In genomic region chr14:24576766-24577165, GRCh38 we compare ENCODE assay signal across 23 cellular contexts. TPM values are rescaled to one million over a fixed set of nuclear protein-coding genes. Genes with fewer than 3 reads are reported as not detected.
DNase-seq lines count a peak whose midpoint lies in the region; ATAC-seq and TF ChIP-seq lines count a peak whose summit lies in the region.
"Had no signal": no experiment of that assay in that cellular context is flagged by ENCODE, and none has a peak within 500 bp of the region (broad histone marks: within the 10 kb centered on the region; RNA-seq: fewer than 3 reads in every experiment).

No MANE protein-coding gene starts in this region.

- H3K4me3 ChIP-seq in HL-60 (replicated peaks; ENCODE audit: insufficient read depth, low read length) = peak overlapping the region; percentile 21
- H3K4me3 ChIP-seq in psoas muscle = no peak overlapping the region
- no peak overlapping the region for H3K4me3 ChIP-seq in A673 (ENCODE audit: low read depth, low read length, poor library complexity, severe bottlenecking)
- H3K4me3 ChIP-seq: GM23248, K562, SJCRH30 had no signal

- H3K9me3 ChIP-seq in psoas muscle (no peaks in the 10 kb centered on the region), A673 (ENCODE audit: low read depth, low read length, poor library complexity, severe bottlenecking) (no peaks in the 10 kb centered on the region)
- H3K9me3 ChIP-seq: SJCRH30 had no signal

- no peak for TF ChIP-seq CTCF in HL-60 (IDR thresholded peaks at IDR 0.05; ENCODE audit: insufficient read depth, low read length)
- TF ChIP-seq CTCF in psoas muscle (IDR thresholded peaks at IDR 0.05) = no peak
- TF ChIP-seq CTCF in A673 (conservative IDR thresholded peaks at IDR 0.05; ENCODE audit: low read depth, low read length) = no peak

- DNase-seq in AML-193 (lab: John Stamatoyannopoulos, UW) (peak; percentile 72 to 75), HL-60 (ENCODE audit: low read depth in 1 of 2, low spot score in 1 of 2) (peak; percentile 68 to 76), MV-4-11 (lab: John Stamatoyannopoulos, UW) (peak; percentile 45), SKM-1 (lab: John Stamatoyannopoulos, UW; ENCODE audit: unreplicated experiment) (peak; percentile 8), psoas muscle (no peak), HCEC 1CT (no peak), RKO (ENCODE audit: low spot score) (no peak), A673 (ENCODE audit: low spot score) (no peak)
- DNase-seq: 8988T; CD4-positive, alpha-beta T cell; COR-L47; DMS79; GM23248; NCI-H1417 treated with DMSO at 0.1 percent for 48 hours; NCI-H187; NCI-H446; NCI-H526; T1000 had no signal

- no peaks in the 10 kb centered on the region for H3K27me3 ChIP-seq in HL-60 (ENCODE audit: insufficient read depth, poor library complexity, severe bottlenecking)
- no peaks in the 10 kb centered on the region for H3K27me3 ChIP-seq in psoas muscle (ENCODE audit: insufficient read depth in 3 of 3, low read length in 2 of 3)
- H3K27me3 ChIP-seq in A673 (replicated peaks; ENCODE audit: insufficient read depth, low read depth, low read length, poor library complexity) = no peaks in the 10 kb centered on the region

- 70 to 77% (median 75%) methylated on average over 5 of the region's 5 CpGs for WGBS in psoas muscle, 3 donors

- intact Hi-C loops in psoas muscle (cut with DNase I) (no loop called here), A673 (cut with micrococcal nuclease; ENCODE audit: unreplicated experiment) (no loop called here)

- no peak for ATAC-seq in psoas muscle
- ATAC-seq: HCT116, K562 had no signal

- no peaks in the 10 kb centered on the region for H3K4me1 ChIP-seq in psoas muscle
- H3K4me1 ChIP-seq in A673 (ENCODE audit: insufficient read depth, low read length, poor library complexity, severe bottlenecking) = no peaks in the 10 kb centered on the region
- H3K4me1 ChIP-seq: SJCRH30 had no signal

- H3K27ac ChIP-seq in HL-60 (replicated peaks) (peak overlapping the region; percentile 85), psoas muscle (no peak overlapping the region), A673 (ENCODE audit: low read depth, low read length, poor library complexity, severe bottlenecking) (no peak overlapping the region)
- H3K27ac ChIP-seq: GM23248, SJCRH30 had no signal

- CTCF ChIA-PET in A673 (lab: Charles Lee) = no interaction called here

- BruUV-seq in A673 (replicated peaks; lab: Mats Ljungman, UMichigan) = no TSS peak

- POLR2A ChIA-PET in A673 (lab: Charles Lee; ENCODE audit: low non-redundant PET) = no interaction called here

- H3K36me3 ChIP-seq in psoas muscle (ENCODE audit: insufficient read depth in 1 of 2, low read depth in 1 of 2) = no peaks in the 10 kb centered on the region
- no peaks in the 10 kb centered on the region for H3K36me3 ChIP-seq in A673 (ENCODE audit: insufficient read depth, low read length, poor library complexity, severe bottlenecking)
- H3K36me3 ChIP-seq: SJCRH30 had no signal

RNA-seq across cellular contexts. Expression of gene CTSG, which starts 0.7 kb away (rescaled TPM):
- total RNA-seq in psoas muscle = 1 to 10 TPM in 2 of 4 donors, under 1 TPM in 2; 0.52 to 2.4 (median 1.6) TPM
- 1 to 10 TPM in 1 of 3 donors, under 1 TPM in 2; 0.13 to 1.1 (median 0.25) TPM for polyA plus RNA-seq in psoas muscle
- not detected in 2 replicates for total RNA-seq in A673 (2021)
- total RNA-seq: CD4-positive, alpha-beta T cell; GM23248; K562; SJCRH30; T-helper 1 cell treated with Interleukin-12 subunit alpha and Interleukin-12 subunit beta and Interleukin-4 antibody, amounts not matched to agents 30 ng/mL and 1 ng/mL, for 36 hours had no signal
- polyA plus RNA-seq: AG04450, GM23248, K562 had no signal

RNA-seq across cellular contexts. Expression of gene GZMH, which starts 32.7 kb away (rescaled TPM):
- under 1 TPM in 1 of 4 donors, not detected in 3; 0.76 TPM for total RNA-seq in psoas muscle
- polyA plus RNA-seq in psoas muscle = under 1 TPM; 0.08 to 0.42 (median 0.14) TPM
- total RNA-seq in A673 (2021) = not detected in 2 replicates
- total RNA-seq: GM23248, K562, SJCRH30 had no signal
- polyA plus RNA-seq: AG04450, GM23248, K562 had no signal

RNA-seq across cellular contexts. Expression of gene GZMB, which starts 57.2 kb away (rescaled TPM):
- total RNA-seq in psoas muscle = 1 to 10 TPM in 1 of 4 donors, under 1 TPM in 2, not detected in 1; 0.29 to 1.0 (median 0.83) TPM
- polyA plus RNA-seq in psoas muscle = under 1 TPM; 0.22 to 0.59 (median 0.32) TPM
- total RNA-seq in A673 (2021) = not detected in 2 replicates
- total RNA-seq: GM23248, SJCRH30 had no signal
- polyA plus RNA-seq: AG04450, GM23248 had no signal

Comparison
In these comparisons a context has a peak if more than half of its experiments do, and no peak if none do; other contexts are left out.
1. DNase-seq: peak in AML-193 (2 of 2), HL-60 (2 of 2), MV-4-11 (single experiment) and SKM-1 (single experiment); none in psoas muscle (0 of 2), HCEC 1CT (single experiment), RKO (single experiment) and A673 (single experiment).